19 cellular contexts compared by ENCODE assay signal in the genomic region with DNA sequence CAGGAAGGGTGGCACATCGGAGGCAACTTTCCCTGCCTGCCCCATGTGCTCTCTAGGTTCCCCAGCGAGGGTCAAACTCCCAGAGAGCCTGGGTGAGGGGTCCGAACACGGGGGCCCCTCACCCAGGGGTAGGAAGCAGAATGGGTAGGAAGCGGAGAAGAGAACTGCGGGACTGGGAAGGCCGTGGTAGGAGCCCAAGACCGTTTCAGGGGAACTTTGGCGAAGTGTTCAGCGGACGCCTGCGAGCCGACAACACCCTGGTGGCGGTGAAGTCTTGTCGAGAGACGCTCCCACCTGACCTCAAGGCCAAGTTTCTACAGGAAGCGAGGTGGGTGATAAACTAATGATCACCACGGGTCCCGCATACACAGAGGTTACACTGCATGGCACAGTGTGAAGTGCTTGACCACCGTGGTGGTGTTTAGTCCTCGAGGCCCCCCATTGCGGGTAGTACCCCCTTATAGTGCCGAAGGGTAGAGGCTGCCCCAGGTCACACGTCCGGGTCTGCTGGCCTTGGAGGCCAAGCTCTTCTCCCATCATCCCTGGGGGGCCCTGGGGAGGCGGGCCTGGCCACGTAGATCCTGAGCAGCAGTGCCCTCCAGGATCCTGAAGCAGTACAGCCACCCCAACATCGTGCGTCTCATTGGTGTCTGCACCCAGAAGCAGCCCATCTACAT.
"Had no signal": no experiment of that assay in that cellular context is flagged by ENCODE, and none has a peak within 500 bp of the region (broad histone marks: within the 10 kb centered on the region; RNA-seq: fewer than 3 reads in every experiment).

No MANE protein-coding gene starts in this region.

- H3K4me3 Mint-ChIP-seq: activated CD4-positive, alpha-beta T cell treated with anti-CD3 and anti-CD28 coated beads, Interleukin-2, amount 10 ng/mL, durations not matched to agents 24 days and 14 days; activated CD8-positive, alpha-beta T cell treated with anti-CD3 and anti-CD28 coated beads for 36 hours; activated naive CD8-positive, alpha-beta T cell treated with anti-CD3 and anti-CD28 coated beads, Interleukin-2, amount 10 ng/mL, durations not matched to agents 7 days and 5 days; immature natural killer cell; memory B cell; stimulated activated effector memory CD8-positive, alpha-beta T cell treated with anti-CD3 and anti-CD28 coated beads, Interleukin-12 subunit alpha, Interleukin-12 subunit beta, amount 100 ng/mL, for 72 hours; type B pancreatic cell had no signal

- H3K9me3 ChIP-seq: mucosa of descending colon, pancreas, testis had no signal

- H3K27me3 Mint-ChIP-seq: activated CD4-positive, alpha-beta T cell treated with anti-CD3 and anti-CD28 coated beads, Interleukin-2, amount 10 ng/mL, durations not matched to agents 24 days and 14 days; activated naive CD8-positive, alpha-beta T cell treated with anti-CD3 and anti-CD28 coated beads, Interleukin-2, amount 10 ng/mL, durations not matched to agents 7 days and 5 days; memory B cell; naive B cell; type B pancreatic cell had no signal

- H3K27me3 ChIP-seq: cardiac muscle cell, pancreas, testis had no signal

- H3K36me3 ChIP-seq: cardiac muscle cell had no signal

- H3K27ac Mint-ChIP-seq: activated CD8-positive, alpha-beta T cell treated with anti-CD3 and anti-CD28 coated beads for 36 hours; activated naive CD8-positive, alpha-beta T cell treated with anti-CD3 and anti-CD28 coated beads, Interleukin-2, amount 10 ng/mL, durations not matched to agents 7 days and 5 days; immature natural killer cell; memory B cell; naive B cell; stimulated activated effector memory CD8-positive, alpha-beta T cell treated with anti-CD3 and anti-CD28 coated beads, Interleukin-12 subunit alpha, Interleukin-12 subunit beta, amount 100 ng/mL, for 72 hours; type B pancreatic cell had no signal

- H3K27ac ChIP-seq: cardiac muscle cell, pancreas, testis had no signal

- H3K4me3 ChIP-seq: cardiac muscle cell, mucosa of descending colon, pancreas, smooth muscle cell, testis had no signal

- H3K4me1 ChIP-seq: pancreas, testis had no signal

- DNase-seq: activated CD4-positive, alpha-beta T cell treated with anti-CD3 and anti-CD28 coated beads, Interleukin-2, amount 10 ng/mL, durations not matched to agents 24 days and 14 days; activated CD4-positive, CD25-positive, alpha-beta regulatory T cell; activated CD8-positive, alpha-beta memory T cell treated with anti-CD3 and anti-CD28 coated beads, Interleukin-2, amount 50 U/mL, for 48 hours; activated naive CD8-positive, alpha-beta T cell treated with anti-CD3 and anti-CD28 coated beads, Interleukin-2, amount 10 ng/mL, durations not matched to agents 7 days and 5 days; amygdala; immature natural killer cell; kidney glomerular epithelial cell; mucosa of descending colon; naive B cell; stimulated activated CD4-positive, alpha-beta T cell treated with anti-CD3 and anti-CD28 coated beads, Interleukin-4, amount 100 ng/mL, for 24 hours; testis had no signal

- H3K36me3 Mint-ChIP-seq: naive B cell, type B pancreatic cell had no signal

- H3K9me3 Mint-ChIP-seq: activated CD4-positive, alpha-beta T cell treated with anti-CD3 and anti-CD28 coated beads, Interleukin-2, amount 10 ng/mL, durations not matched to agents 24 days and 14 days; activated CD8-positive, alpha-beta T cell treated with anti-CD3 and anti-CD28 coated beads for 36 hours; activated naive CD8-positive, alpha-beta T cell treated with anti-CD3 and anti-CD28 coated beads, Interleukin-2, amount 10 ng/mL, durations not matched to agents 7 days and 5 days; immature natural killer cell; memory B cell; naive B cell; stimulated activated effector memory CD8-positive, alpha-beta T cell treated with anti-CD3 and anti-CD28 coated beads, Interleukin-12 subunit alpha, Interleukin-12 subunit beta, amount 100 ng/mL, for 72 hours; type B pancreatic cell had no signal

- H3K4me2 ChIP-seq: smooth muscle cell had no signal

- ATAC-seq: activated CD8-positive, alpha-beta T cell treated with anti-CD3 and anti-CD28 coated beads for 36 hours; mucosa of descending colon; sciatic nerve; stimulated activated effector memory CD8-positive, alpha-beta T cell treated with anti-CD3 and anti-CD28 coated beads, Interleukin-12 subunit alpha, Interleukin-12 subunit beta, amount 100 ng/mL, for 72 hours had no signal
